ENCODE assay signal across 1 cellular context in the genomic region with DNA sequence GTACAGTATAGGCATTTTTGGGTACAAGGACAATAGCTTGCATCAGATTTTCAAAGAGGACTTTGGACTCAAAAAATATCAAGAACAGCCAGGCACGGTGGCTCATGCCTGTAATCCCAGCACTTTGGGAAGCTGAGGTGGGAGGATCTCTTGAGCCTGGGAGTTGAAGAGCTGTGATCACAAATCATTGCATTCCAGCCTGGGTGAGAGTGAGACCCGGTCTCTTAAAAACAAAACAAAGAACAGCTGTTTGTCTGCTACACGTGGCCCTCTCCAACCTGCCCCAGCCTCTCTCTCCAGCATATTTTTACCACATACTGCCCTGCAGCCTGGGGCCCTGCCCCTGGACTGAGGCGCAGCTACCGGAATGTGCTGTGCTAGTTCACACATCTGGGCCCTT.
A peak's percentile ranks its signal among the peaks of the same experiment; 100 is the strongest.
TF ChIP-seq lines count a peak whose summit lies in the region.

No MANE protein-coding gene starts in this region.

TF ChIP-seq in HepG2, 621 proteins besides CTCF, POLR2A, EP300 and RAD21 (continued from another document and continues in another):
- TF ChIP-seq MYC (CRISPR knock-in tag; IDR thresholded peaks at IDR 0.05; ENCODE audit: borderline replicate concordance) (peak; percentile 37; the same call in 1 of the 2 replicates), SMARCC2 (IDR thresholded peaks at IDR 0.05) (no peak), SP1 (IDR thresholded peaks at IDR 0.05) (no peak), SP1 (CRISPR knock-in tag; IDR thresholded peaks at IDR 0.05) (no peak), ELF1 (CRISPR knock-in tag; IDR thresholded peaks at IDR 0.05) (no peak), KDM6A (CRISPR knock-in tag; IDR thresholded peaks at IDR 0.05; ENCODE audit: low read depth) (no peak), ZNF616 (CRISPR knock-in tag; IDR thresholded peaks at IDR 0.05; ENCODE audit: low read depth) (no peak), ATF7-NPFF (CRISPR knock-in tag; IDR thresholded peaks at IDR 0.05; ENCODE audit: low read depth) (no peak), CBX2 (IDR thresholded peaks at IDR 0.05; ENCODE audit: low read depth, low read length) (no peak), CBX2 (CRISPR knock-in tag; IDR thresholded peaks at IDR 0.05; ENCODE audit: low read depth) (no peak), ZNF543 (CRISPR knock-in tag; IDR thresholded peaks at IDR 0.05) (no peak), KDM1A (CRISPR knock-in tag; IDR thresholded peaks at IDR 0.05) (no peak), NR2F6 (IDR thresholded peaks at IDR 0.05) (no peak), NR2F6 (CRISPR knock-in tag; IDR thresholded peaks at IDR 0.05) (no peak), HNF4G (IDR thresholded peaks at IDR 0.05; ENCODE audit: borderline replicate concordance, low read depth, low read length) (no peak), HNF4G (CRISPR knock-in tag; IDR thresholded peaks at IDR 0.05; ENCODE audit: borderline replicate concordance, low read depth) (no peak), ZNF567 (CRISPR knock-in tag; IDR thresholded peaks at IDR 0.05; ENCODE audit: borderline replicate concordance) (no peak), ZNF235 (CRISPR knock-in tag; IDR thresholded peaks at IDR 0.05; ENCODE audit: borderline replicate concordance) (no peak), ZNF670 (CRISPR knock-in tag; IDR thresholded peaks at IDR 0.05; ENCODE audit: borderline replicate concordance) (no peak), ISL2 (CRISPR knock-in tag; IDR thresholded peaks at IDR 0.05) (no peak), U2AF2 (IDR thresholded peaks at IDR 0.05; ENCODE audit: low read depth, low read length) (no peak), PRPF4 (IDR thresholded peaks at IDR 0.05; ENCODE audit: low read depth, low read length, poor library complexity, severe bottlenecking) (no peak), CC2D1A (CRISPR knock-in tag; IDR thresholded peaks at IDR 0.05) (no peak), RFX5 (IDR thresholded peaks at IDR 0.05; ENCODE audit: low read depth, low read length) (no peak), TEAD3 (CRISPR knock-in tag; optimal IDR thresholded peaks at IDR 0.05; ENCODE audit: borderline replicate concordance) (peak; percentile 58), CEBPB (IDR thresholded peaks at IDR 0.05; ENCODE audit: borderline replicate concordance, low read depth, low read length) (peak; percentile 40; the same call in 1 of the 2 replicates), ZNF432 (CRISPR knock-in tag; IDR thresholded peaks at IDR 0.05; ENCODE audit: borderline replicate concordance) (no peak), KAT8 (CRISPR knock-in tag; IDR thresholded peaks at IDR 0.05) (no peak), KDM5A (IDR thresholded peaks at IDR 0.05; ENCODE audit: borderline replicate concordance, low read length) (no peak), SAP130 (CRISPR knock-in tag; IDR thresholded peaks at IDR 0.05; ENCODE audit: low read depth) (peak; percentile 71), TGIF2 (CRISPR knock-in tag; IDR thresholded peaks at IDR 0.05) (peak; percentile 57; the same call in 1 of the 2 replicates), KLF15 (CRISPR knock-in tag; IDR thresholded peaks at IDR 0.05; ENCODE audit: borderline replicate concordance) (no peak), ZKSCAN1 (IDR thresholded peaks at IDR 0.05; ENCODE audit: low read length) (no peak), RFXANK (CRISPR knock-in tag; IDR thresholded peaks at IDR 0.05) (no peak), ZNF501 (CRISPR knock-in tag; IDR thresholded peaks at IDR 0.05) (no peak), HNRNPH1 (optimal IDR thresholded peaks at IDR 0.05; ENCODE audit: low read depth, low read length) (no peak), GATAD2A (CRISPR knock-in tag; IDR thresholded peaks at IDR 0.05) (peak; percentile 41)
- TF ChIP-seq, protein P1, sequence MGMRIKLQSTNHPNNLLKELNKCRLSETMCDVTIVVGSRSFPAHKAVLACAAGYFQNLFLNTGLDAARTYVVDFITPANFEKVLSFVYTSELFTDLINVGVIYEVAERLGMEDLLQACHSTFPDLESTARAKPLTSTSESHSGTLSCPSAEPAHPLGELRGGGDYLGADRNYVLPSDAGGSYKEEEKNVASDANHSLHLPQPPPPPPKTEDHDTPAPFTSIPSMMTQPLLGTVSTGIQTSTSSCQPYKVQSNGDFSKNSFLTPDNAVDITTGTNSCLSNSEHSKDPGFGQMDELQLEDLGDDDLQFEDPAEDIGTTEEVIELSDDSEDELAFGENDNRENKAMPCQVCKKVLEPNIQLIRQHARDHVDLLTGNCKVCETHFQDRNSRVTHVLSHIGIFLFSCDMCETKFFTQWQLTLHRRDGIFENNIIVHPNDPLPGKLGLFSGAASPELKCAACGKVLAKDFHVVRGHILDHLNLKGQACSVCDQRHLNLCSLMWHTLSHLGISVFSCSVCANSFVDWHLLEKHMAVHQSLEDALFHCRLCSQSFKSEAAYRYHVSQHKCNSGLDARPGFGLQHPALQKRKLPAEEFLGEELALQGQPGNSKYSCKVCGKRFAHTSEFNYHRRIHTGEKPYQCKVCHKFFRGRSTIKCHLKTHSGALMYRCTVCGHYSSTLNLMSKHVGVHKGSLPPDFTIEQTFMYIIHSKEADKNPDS (CRISPR knock-in tag; IDR thresholded peaks at IDR 0.05): no peak
- TF ChIP-seq, protein P2, sequence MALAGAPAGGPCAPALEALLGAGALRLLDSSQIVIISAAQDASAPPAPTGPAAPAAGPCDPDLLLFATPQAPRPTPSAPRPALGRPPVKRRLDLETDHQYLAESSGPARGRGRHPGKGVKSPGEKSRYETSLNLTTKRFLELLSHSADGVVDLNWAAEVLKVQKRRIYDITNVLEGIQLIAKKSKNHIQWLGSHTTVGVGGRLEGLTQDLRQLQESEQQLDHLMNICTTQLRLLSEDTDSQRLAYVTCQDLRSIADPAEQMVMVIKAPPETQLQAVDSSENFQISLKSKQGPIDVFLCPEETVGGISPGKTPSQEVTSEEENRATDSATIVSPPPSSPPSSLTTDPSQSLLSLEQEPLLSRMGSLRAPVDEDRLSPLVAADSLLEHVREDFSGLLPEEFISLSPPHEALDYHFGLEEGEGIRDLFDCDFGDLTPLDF (CRISPR knock-in tag; IDR thresholded peaks at IDR 0.05): no peak
- TF ChIP-seq, protein P3, sequence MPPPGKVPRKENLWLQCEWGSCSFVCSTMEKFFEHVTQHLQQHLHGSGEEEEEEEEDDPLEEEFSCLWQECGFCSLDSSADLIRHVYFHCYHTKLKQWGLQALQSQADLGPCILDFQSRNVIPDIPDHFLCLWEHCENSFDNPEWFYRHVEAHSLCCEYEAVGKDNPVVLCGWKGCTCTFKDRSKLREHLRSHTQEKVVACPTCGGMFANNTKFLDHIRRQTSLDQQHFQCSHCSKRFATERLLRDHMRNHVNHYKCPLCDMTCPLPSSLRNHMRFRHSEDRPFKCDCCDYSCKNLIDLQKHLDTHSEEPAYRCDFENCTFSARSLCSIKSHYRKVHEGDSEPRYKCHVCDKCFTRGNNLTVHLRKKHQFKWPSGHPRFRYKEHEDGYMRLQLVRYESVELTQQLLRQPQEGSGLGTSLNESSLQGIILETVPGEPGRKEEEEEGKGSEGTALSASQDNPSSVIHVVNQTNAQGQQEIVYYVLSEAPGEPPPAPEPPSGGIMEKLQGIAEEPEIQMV (CRISPR knock-in tag; IDR thresholded peaks at IDR 0.05; ENCODE audit: low read depth): no peak
- TF ChIP-seq, protein P4, sequence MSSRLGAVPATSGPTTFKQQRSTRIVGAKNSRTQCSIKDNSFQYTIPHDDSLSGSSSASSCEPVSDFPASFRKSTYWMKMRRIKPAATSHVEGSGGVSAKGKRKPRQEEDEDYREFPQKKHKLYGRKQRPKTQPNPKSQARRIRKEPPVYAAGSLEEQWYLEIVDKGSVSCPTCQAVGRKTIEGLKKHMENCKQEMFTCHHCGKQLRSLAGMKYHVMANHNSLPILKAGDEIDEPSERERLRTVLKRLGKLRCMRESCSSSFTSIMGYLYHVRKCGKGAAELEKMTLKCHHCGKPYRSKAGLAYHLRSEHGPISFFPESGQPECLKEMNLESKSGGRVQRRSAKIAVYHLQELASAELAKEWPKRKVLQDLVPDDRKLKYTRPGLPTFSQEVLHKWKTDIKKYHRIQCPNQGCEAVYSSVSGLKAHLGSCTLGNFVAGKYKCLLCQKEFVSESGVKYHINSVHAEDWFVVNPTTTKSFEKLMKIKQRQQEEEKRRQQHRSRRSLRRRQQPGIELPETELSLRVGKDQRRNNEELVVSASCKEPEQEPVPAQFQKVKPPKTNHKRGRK (CRISPR knock-in tag; IDR thresholded peaks at IDR 0.05): no peak
- TF ChIP-seq, protein P5, sequence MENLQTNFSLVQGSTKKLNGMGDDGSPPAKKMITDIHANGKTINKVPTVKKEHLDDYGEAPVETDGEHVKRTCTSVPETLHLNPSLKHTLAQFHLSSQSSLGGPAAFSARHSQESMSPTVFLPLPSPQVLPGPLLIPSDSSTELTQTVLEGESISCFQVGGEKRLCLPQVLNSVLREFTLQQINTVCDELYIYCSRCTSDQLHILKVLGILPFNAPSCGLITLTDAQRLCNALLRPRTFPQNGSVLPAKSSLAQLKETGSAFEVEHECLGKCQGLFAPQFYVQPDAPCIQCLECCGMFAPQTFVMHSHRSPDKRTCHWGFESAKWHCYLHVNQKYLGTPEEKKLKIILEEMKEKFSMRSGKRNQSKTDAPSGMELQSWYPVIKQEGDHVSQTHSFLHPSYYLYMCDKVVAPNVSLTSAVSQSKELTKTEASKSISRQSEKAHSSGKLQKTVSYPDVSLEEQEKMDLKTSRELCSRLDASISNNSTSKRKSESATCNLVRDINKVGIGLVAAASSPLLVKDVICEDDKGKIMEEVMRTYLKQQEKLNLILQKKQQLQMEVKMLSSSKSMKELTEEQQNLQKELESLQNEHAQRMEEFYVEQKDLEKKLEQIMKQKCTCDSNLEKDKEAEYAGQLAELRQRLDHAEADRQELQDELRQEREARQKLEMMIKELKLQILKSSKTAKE (CRISPR knock-in tag; IDR thresholded peaks at IDR 0.05; ENCODE audit: borderline replicate concordance): no peak
- TF ChIP-seq, protein P6, sequence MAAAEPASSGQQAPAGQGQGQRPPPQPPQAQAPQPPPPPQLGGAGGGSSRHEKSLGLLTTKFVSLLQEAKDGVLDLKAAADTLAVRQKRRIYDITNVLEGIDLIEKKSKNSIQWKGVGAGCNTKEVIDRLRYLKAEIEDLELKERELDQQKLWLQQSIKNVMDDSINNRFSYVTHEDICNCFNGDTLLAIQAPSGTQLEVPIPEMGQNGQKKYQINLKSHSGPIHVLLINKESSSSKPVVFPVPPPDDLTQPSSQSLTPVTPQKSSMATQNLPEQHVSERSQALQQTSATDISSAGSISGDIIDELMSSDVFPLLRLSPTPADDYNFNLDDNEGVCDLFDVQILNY (CRISPR knock-in tag; conservative IDR thresholded peaks at IDR 0.05): no peak
- TF ChIP-seq, protein P7, sequence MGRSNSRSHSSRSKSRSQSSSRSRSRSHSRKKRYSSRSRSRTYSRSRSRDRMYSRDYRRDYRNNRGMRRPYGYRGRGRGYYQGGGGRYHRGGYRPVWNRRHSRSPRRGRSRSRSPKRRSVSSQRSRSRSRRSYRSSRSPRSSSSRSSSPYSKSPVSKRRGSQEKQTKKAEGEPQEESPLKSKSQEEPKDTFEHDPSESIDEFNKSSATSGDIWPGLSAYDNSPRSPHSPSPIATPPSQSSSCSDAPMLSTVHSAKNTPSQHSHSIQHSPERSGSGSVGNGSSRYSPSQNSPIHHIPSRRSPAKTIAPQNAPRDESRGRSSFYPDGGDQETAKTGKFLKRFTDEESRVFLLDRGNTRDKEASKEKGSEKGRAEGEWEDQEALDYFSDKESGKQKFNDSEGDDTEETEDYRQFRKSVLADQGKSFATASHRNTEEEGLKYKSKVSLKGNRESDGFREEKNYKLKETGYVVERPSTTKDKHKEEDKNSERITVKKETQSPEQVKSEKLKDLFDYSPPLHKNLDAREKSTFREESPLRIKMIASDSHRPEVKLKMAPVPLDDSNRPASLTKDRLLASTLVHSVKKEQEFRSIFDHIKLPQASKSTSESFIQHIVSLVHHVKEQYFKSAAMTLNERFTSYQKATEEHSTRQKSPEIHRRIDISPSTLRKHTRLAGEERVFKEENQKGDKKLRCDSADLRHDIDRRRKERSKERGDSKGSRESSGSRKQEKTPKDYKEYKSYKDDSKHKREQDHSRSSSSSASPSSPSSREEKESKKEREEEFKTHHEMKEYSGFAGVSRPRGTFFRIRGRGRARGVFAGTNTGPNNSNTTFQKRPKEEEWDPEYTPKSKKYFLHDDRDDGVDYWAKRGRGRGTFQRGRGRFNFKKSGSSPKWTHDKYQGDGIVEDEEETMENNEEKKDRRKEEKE (IDR thresholded peaks at IDR 0.05): no peak
- TF ChIP-seq, protein P8, sequence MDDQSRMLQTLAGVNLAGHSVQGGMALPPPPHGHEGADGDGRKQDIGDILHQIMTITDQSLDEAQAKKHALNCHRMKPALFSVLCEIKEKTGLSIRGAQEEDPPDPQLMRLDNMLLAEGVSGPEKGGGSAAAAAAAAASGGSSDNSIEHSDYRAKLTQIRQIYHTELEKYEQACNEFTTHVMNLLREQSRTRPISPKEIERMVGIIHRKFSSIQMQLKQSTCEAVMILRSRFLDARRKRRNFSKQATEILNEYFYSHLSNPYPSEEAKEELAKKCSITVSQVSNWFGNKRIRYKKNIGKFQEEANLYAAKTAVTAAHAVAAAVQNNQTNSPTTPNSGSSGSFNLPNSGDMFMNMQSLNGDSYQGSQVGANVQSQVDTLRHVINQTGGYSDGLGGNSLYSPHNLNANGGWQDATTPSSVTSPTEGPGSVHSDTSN (CRISPR knock-in tag; IDR thresholded peaks at IDR 0.05; ENCODE audit: borderline replicate concordance): no peak
- TF ChIP-seq, protein P9, sequence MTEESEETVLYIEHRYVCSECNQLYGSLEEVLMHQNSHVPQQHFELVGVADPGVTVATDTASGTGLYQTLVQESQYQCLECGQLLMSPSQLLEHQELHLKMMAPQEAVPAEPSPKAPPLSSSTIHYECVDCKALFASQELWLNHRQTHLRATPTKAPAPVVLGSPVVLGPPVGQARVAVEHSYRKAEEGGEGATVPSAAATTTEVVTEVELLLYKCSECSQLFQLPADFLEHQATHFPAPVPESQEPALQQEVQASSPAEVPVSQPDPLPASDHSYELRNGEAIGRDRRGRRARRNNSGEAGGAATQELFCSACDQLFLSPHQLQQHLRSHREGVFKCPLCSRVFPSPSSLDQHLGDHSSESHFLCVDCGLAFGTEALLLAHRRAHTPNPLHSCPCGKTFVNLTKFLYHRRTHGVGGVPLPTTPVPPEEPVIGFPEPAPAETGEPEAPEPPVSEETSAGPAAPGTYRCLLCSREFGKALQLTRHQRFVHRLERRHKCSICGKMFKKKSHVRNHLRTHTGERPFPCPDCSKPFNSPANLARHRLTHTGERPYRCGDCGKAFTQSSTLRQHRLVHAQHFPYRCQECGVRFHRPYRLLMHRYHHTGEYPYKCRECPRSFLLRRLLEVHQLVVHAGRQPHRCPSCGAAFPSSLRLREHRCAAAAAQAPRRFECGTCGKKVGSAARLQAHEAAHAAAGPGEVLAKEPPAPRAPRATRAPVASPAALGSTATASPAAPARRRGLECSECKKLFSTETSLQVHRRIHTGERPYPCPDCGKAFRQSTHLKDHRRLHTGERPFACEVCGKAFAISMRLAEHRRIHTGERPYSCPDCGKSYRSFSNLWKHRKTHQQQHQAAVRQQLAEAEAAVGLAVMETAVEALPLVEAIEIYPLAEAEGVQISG (CRISPR knock-in tag; IDR thresholded peaks at IDR 0.05): no peak
- TF ChIP-seq, protein P10, sequence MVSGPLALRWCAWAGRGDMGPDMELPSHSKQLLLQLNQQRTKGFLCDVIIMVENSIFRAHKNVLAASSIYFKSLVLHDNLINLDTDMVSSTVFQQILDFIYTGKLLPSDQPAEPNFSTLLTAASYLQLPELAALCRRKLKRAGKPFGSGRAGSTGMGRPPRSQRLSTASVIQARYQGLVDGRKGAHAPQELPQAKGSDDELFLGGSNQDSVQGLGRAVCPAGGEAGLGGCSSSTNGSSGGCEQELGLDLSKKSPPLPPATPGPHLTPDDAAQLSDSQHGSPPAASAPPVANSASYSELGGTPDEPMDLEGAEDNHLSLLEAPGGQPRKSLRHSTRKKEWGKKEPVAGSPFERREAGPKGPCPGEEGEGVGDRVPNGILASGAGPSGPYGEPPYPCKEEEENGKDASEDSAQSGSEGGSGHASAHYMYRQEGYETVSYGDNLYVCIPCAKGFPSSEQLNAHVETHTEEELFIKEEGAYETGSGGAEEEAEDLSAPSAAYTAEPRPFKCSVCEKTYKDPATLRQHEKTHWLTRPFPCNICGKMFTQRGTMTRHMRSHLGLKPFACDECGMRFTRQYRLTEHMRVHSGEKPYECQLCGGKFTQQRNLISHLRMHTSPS (CRISPR knock-in tag; IDR thresholded peaks at IDR 0.05; ENCODE audit: low read depth): no peak
